In genomic region chr19:1287622-1288527, GRCh38 we compare ENCODE assay signal across 19 cellular contexts. TPM values are rescaled to one million over a fixed set of nuclear protein-coding genes. Genes with fewer than 3 reads are reported as not detected.
A peak's percentile ranks its signal among the peaks of the same experiment; 100 is the strongest.
DNase-seq lines count a peak whose midpoint lies in the region; ATAC-seq and TF ChIP-seq lines count a peak whose summit lies in the region.
"Had no signal": no experiment of that assay in that cellular context is flagged by ENCODE, and none has a peak within 500 bp of the region (broad histone marks: within the 10 kb centered on the region; RNA-seq: fewer than 3 reads in every experiment).

No MANE protein-coding gene starts in this region.

- no peaks in the 10 kb centered on the region for H3K79me2 ChIP-seq in GM23248 (ENCODE audit: insufficient read depth)

- intact Hi-C loops in colonic mucosa (cut with DNase I) (loop anchor here (10.0 kb wide), 1 partner anchor 227 kb away; the partner anchor contains the start of gene ADAMTSL5), dorsolateral prefrontal cortex (cut with DNase I) (no loop called here)

- H3K36me3 ChIP-seq in BLaER1 (no peaks in the 10 kb centered on the region), GM23248 (ENCODE audit: low read depth) (no peaks in the 10 kb centered on the region), colonic mucosa (no peaks in the 10 kb centered on the region), neuron (ENCODE audit: insufficient read depth, low read length) (no peaks in the 10 kb centered on the region)
- H3K36me3 ChIP-seq: sigmoid colon had no signal

- no peaks in the 10 kb centered on the region for H3F3A ChIP-seq in GM23248 (ENCODE audit: insufficient read depth)

- H3K4me1 ChIP-seq in BLaER1 = peaks cover 60% of the 10 kb centered on the region
- H3K4me1 ChIP-seq in GM23248 (ENCODE audit: insufficient read depth) = no peaks in the 10 kb centered on the region
- peaks cover 13% of the 10 kb centered on the region for H3K4me1 ChIP-seq in colonic mucosa
- peaks cover 37% of the 10 kb centered on the region for H3K4me1 ChIP-seq in neuron (ENCODE audit: insufficient read depth, low read length)

- no peak overlapping the region for H3K4me3 ChIP-seq in BLaER1
- no peak overlapping the region for H3K4me3 ChIP-seq in GM23248
- peak overlapping the region; percentile 53 for H3K4me3 ChIP-seq in colonic mucosa
- H3K4me3 ChIP-seq in neuron (ENCODE audit: low read length) = peak overlapping the region; percentile 60
- H3K4me3 ChIP-seq in dorsolateral prefrontal cortex = peak overlapping the region in 26 of 59 donors; percentile 0 to 62 (median 46)
- no peak overlapping the region for H3K4me3 ChIP-seq in coronary artery
- H3K4me3 ChIP-seq: sigmoid colon had no signal

- H4K20me1 ChIP-seq in BLaER1 = peaks cover 82% of the 10 kb centered on the region
- no peaks in the 10 kb centered on the region for H4K20me1 ChIP-seq in GM23248 (ENCODE audit: insufficient read depth)

- no peak overlapping the region for H3K27ac ChIP-seq in BLaER1
- H3K27ac ChIP-seq in GM23248 = no peak overlapping the region
- peak overlapping the region; percentile 85 for H3K27ac ChIP-seq in colonic mucosa
- H3K27ac ChIP-seq in dorsolateral prefrontal cortex = no peak overlapping the region
- no peak overlapping the region for H3K27ac ChIP-seq in coronary artery
- H3K27ac ChIP-seq: sigmoid colon had no signal

- H3K4me2 ChIP-seq in BLaER1 = peak overlapping the region; percentile 98
- no peak overlapping the region for H3K4me2 ChIP-seq in GM23248 (ENCODE audit: unreplicated experiment)

- no peak overlapping the region for H3K9ac ChIP-seq in BLaER1
- H3K9ac ChIP-seq in GM23248 = no peak overlapping the region
- peak overlapping the region in 1 of 2 donors; percentile 60 for H3K9ac ChIP-seq in colonic mucosa (ENCODE audit: low read depth in 2 of 2, low read length in 2 of 2)

- H2AFZ ChIP-seq in GM23248 = no peak overlapping the region
- H2AFZ ChIP-seq in neuron (ENCODE audit: low read depth, low read length) = no peak overlapping the region

- H3K9me3 ChIP-seq in BLaER1 (no peaks in the 10 kb centered on the region), GM23248 (ENCODE audit: low read depth) (no peaks in the 10 kb centered on the region), colonic mucosa (no peaks in the 10 kb centered on the region), neuron (ENCODE audit: low read length) (no peaks in the 10 kb centered on the region)
- H3K9me3 ChIP-seq: sigmoid colon had no signal

- in situ Hi-C loops in GM23248 (cut with MboI) = no loop called here

- peaks cover 95% of the 10 kb centered on the region for H3K27me3 ChIP-seq in BLaER1
- H3K27me3 ChIP-seq in GM23248 (replicated peaks; ENCODE audit: insufficient read depth) = peaks cover 50% of the 10 kb centered on the region
- H3K27me3 ChIP-seq in colonic mucosa = peaks cover 17% of the 10 kb centered on the region
- no peaks in the 10 kb centered on the region for H3K27me3 ChIP-seq in neuron (ENCODE audit: insufficient read depth, low read length)
- peaks cover 0 to 48% (median 9%) of the 10 kb centered on the region in 45 donors for H3K27me3 ChIP-seq in dorsolateral prefrontal cortex

- ATAC-seq in HG02642 (IDR thresholded peaks at IDR 0.05; ENCODE audit: poor library complexity, unreplicated experiment) = no peak

- DNase-seq in GM23248 = peak; percentile 50
- no peak for DNase-seq in colonic mucosa
- DNase-seq in dorsolateral prefrontal cortex = no peak
- no peak for DNase-seq in coronary artery (ENCODE audit: low spot score)
- DNase-seq: activated naive CD4-positive, alpha-beta T cell treated with anti-CD3 and anti-CD28 coated beads for 36 hours; activated T-cell treated with anti-CD3 and anti-CD28 coated beads for 4 hours; AML-193; hypothalamus; Kasumi-1; NCI-H1092; NK-92 treated with Interleukin-12 subunit alpha and Interleukin-12 subunit beta, amount 100 ng/mL, for 24 hours; occipital lobe; sigmoid colon; stimulated activated CD4-positive, alpha-beta T cell treated with anti-CD3 and anti-CD28 coated beads, Interleukin-2, amount 100 ng/mL, for 24 hours had no signal

- TF ChIP-seq CTCF in colonic mucosa (IDR thresholded peaks at IDR 0.05) (no peak), dorsolateral prefrontal cortex (IDR thresholded peaks at IDR 0.05 in 54 of 56, conservative IDR thresholded peaks at IDR 0.05 in 2 of 56; ENCODE audit: low read depth in 1 of 56, partially characterized antibody in 56 of 56) (no peak), coronary artery (IDR thresholded peaks at IDR 0.05) (no peak)

- 27 to 28% methylated on average over 37 to 44 of the region's 49 CpGs for WGBS in GM23248 (ENCODE audit: low coverage in 1 of 2, low lambda C conversion rate in 2 of 2, missing lambda C conversion rate in 2 of 2), 2 experiments

- H3K9me2 ChIP-seq in GM23248 (ENCODE audit: insufficient read depth) = no peaks in the 10 kb centered on the region

RNA-seq across cellular contexts. Expression of gene EFNA2, which starts 2.2 kb away (rescaled TPM):
- not detected in 2 replicates for total RNA-seq in GM23248 (2014; rRNA removed; shearing (Covaris generic))
- polyA plus RNA-seq in GM23248 (2016; fragmentation: Nextera tagmentation; extraction: Ambion mirVana) = not detected in 2 replicates
- total RNA-seq in colonic mucosa = 10 to 100 TPM; 72.8 to 86.1 TPM
- total RNA-seq in dorsolateral prefrontal cortex = 1 to 10 TPM in 86 of 120 experiments, under 1 TPM in 22, not detected in 12; 0.51 to 3.8 (median 1.4) TPM
- total RNA-seq: activated naive CD4-positive, alpha-beta T cell treated with anti-CD3 and anti-CD28 coated beads for 36 hours; fibroblast of villous mesenchyme; mesenteric fat pad; sigmoid colon had no signal

RNA-seq across cellular contexts. Expression of gene FAM174C, which starts 12.5 kb away (rescaled TPM):
- 61.5 and 84.5 TPM in 2 replicates for total RNA-seq in GM23248 (2014; rRNA removed; shearing (Covaris generic))
- 67.8 and 81.6 TPM in 2 replicates for polyA plus RNA-seq in GM23248 (2016; fragmentation: Nextera tagmentation; extraction: Ambion mirVana)
- total RNA-seq in colonic mucosa (100 to 1,000 TPM in 1 of 2 donors, 10 to 100 TPM in 1; 41.8 to 114 TPM), dorsolateral prefrontal cortex (10 to 100 TPM; 16.2 to 44.5 (median 25.3) TPM)

RNA-seq across cellular contexts. Expression of gene CIRBP, which starts 18.7 kb away (rescaled TPM):
- total RNA-seq in GM23248 (2014; rRNA removed; shearing (Covaris generic)) = 239 and 392 TPM in 2 replicates
- polyA plus RNA-seq in GM23248 (2016; fragmentation: Nextera tagmentation; extraction: Ambion mirVana) = 163 and 185 TPM in 2 replicates
- 100 to 1,000 TPM; 163 to 179 TPM for total RNA-seq in colonic mucosa
- total RNA-seq in dorsolateral prefrontal cortex = 100 to 1,000 TPM; 215 to 736 (median 434) TPM

RNA-seq across cellular contexts. Expression of gene MIDN, which starts 39.5 kb away (rescaled TPM):
- 9.4 and 18.5 TPM in 2 replicates for total RNA-seq in GM23248 (2014; rRNA removed; shearing (Covaris generic))
- 3.1 and 4.0 TPM in 2 replicates for polyA plus RNA-seq in GM23248 (2016; fragmentation: Nextera tagmentation; extraction: Ambion mirVana)
- total RNA-seq in colonic mucosa (100 to 1,000 TPM; 172 to 177 TPM), dorsolateral prefrontal cortex (100 to 1,000 TPM in 4 of 120 experiments, 10 to 100 TPM in 116; 19.9 to 116 (median 36.5) TPM)

RNA-seq across cellular contexts. Expression of gene ATP5F1D, which starts 46.3 kb away (rescaled TPM):
- 27.4 and 38.9 TPM in 2 replicates for total RNA-seq in GM23248 (2014; rRNA removed; shearing (Covaris generic))
- polyA plus RNA-seq in GM23248 (2016; fragmentation: Nextera tagmentation; extraction: Ambion mirVana) = 287 and 290 TPM in 2 replicates
- total RNA-seq in colonic mucosa (100 to 1,000 TPM; 359 to 627 TPM), dorsolateral prefrontal cortex (100 to 1,000 TPM; 170 to 316 (median 242) TPM)

Comparison
In these comparisons a context has a peak if more than half of its experiments do, and no peak if none do; other contexts are left out.
1. H3K4me3 ChIP-seq: peak in colonic mucosa (single experiment) and neuron (single experiment); none in BLaER1 (single experiment), GM23248 (single experiment) and coronary artery (single experiment).
2. RNA of gene EFNA2, which starts 2.2 kb away (total RNA-seq): 72.8 to 86.1 TPM in colonic mucosa; 0.51 to 3.8 TPM in dorsolateral prefrontal cortex and not detected in GM23248; every median in the first group is over 10 times any median in the second.